In the genomic region with DNA sequence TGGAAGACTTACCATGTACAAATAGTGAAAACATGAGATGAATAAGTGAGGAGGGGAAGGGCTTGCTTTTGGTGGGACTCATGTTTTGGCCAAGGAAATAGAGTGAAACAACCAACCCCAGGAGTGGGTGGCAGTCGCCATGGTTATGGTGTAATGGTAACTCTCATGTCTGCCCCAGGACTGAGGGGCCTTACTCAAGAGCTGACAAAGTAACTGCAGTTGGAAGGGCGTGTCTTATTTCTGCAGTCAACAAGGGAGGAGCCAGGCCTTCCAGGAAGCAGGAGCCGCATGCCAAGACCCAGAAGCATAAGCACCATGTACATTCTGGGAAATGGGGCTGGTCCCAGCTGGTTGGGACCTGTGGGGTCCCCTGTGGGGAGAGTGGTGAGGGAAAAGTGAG, we compare ENCODE assay signal across 19 cellular contexts.
DNase-seq lines count a peak whose midpoint lies in the region; ATAC-seq and TF ChIP-seq lines count a peak whose summit lies in the region.
"Had no signal": no experiment of that assay in that cellular context is flagged by ENCODE, and none has a peak within 500 bp of the region (broad histone marks: within the 10 kb centered on the region; RNA-seq: fewer than 3 reads in every experiment).

No MANE protein-coding gene starts in this region.

- H3K27ac Mint-ChIP-seq in Caco-2 (ENCODE audit: unreplicated experiment): no peak overlapping the region
- H3K27ac Mint-ChIP-seq: activated T-cell treated with anti-CD3 and anti-CD28 coated beads, Interleukin-2, amount 50 U/mL, for 24 hours; nephron progenitor cell; stimulated activated memory B cell treated with anti-CD40 and anti-IgM and Interleukin-4, amounts not matched to agents 10 μg/mL and 1 μg/mL and 100 μg/mL, for 72 hours; T-helper 1 cell treated with Interleukin-12 subunit alpha and Interleukin-12 subunit beta and Interleukin-4 antibody, amounts not matched to agents 30 μg/mL and 1 μg/mL, for 36 hours had no signal

- H3K36me3 ChIP-seq in Caco-2 (ENCODE audit: control insufficient read depth, insufficient read depth, low read length) (no peaks in the 10 kb centered on the region), left lung (no peaks in the 10 kb centered on the region)
- H3K36me3 ChIP-seq: lower lobe of right lung had no signal

- H3K4me1 ChIP-seq in Caco-2 (peaks cover 8% of the 10 kb centered on the region; the same call in 1 of the 2 replicates), left lung (no peaks in the 10 kb centered on the region)
- H3K4me1 ChIP-seq: lower lobe of right lung had no signal

- no peak overlapping the region for H3K27ac ChIP-seq in left lung
- H3K27ac ChIP-seq: KMS-11, lower lobe of right lung had no signal

- H3K27me3 Mint-ChIP-seq in Caco-2 (ENCODE audit: insufficient read depth, unreplicated experiment): no peaks in the 10 kb centered on the region

- H3K4me3 ChIP-seq in Caco-2 (ENCODE audit: low read depth, low read length) (no peak overlapping the region), left lung (no peak overlapping the region)
- H3K4me3 ChIP-seq: lower lobe of right lung had no signal

- H3K36me3 Mint-ChIP-seq in Caco-2 (ENCODE audit: insufficient read depth, unreplicated experiment): no peaks in the 10 kb centered on the region
- H3K36me3 Mint-ChIP-seq: stimulated activated memory B cell treated with anti-CD40 and anti-IgM and Interleukin-4, amounts not matched to agents 10 μg/mL and 1 μg/mL and 100 μg/mL, for 72 hours had no signal

- TF ChIP-seq CTCF in Caco-2 (IDR thresholded peaks at IDR 0.05; ENCODE audit: insufficient read depth in 1 of 2, low read depth in 1 of 2, low read length in 1 of 2, severe bottlenecking in 1 of 2, unreplicated experiment in 1 of 2) (no peak), left lung (IDR thresholded peaks at IDR 0.05) (no peak)

- POLR2A ChIA-PET in Caco-2 (lab: Charles Lee): no interaction called here

- no peaks in the 10 kb centered on the region for H3K9me3 Mint-ChIP-seq in Caco-2 (ENCODE audit: unreplicated experiment)
- H3K9me3 Mint-ChIP-seq: activated T-cell treated with anti-CD3 and anti-CD28 coated beads, Interleukin-2, amount 50 U/mL, for 24 hours; nephron progenitor cell; stimulated activated memory B cell treated with anti-CD40 and anti-IgM and Interleukin-4, amounts not matched to agents 10 μg/mL and 1 μg/mL and 100 μg/mL, for 72 hours; T-helper 1 cell treated with Interleukin-12 subunit alpha and Interleukin-12 subunit beta and Interleukin-4 antibody, amounts not matched to agents 30 μg/mL and 1 μg/mL, for 36 hours had no signal

- peak; percentile 50 for ATAC-seq in esophagus mucosa
- peak; percentile 57 for ATAC-seq in left lung
- no peak for ATAC-seq in GM18873 (IDR thresholded peaks at IDR 0.05; ENCODE audit: low FRiP score, unreplicated experiment)
- ATAC-seq in HG02763 (IDR thresholded peaks at IDR 0.05; ENCODE audit: unreplicated experiment): no peak
- ATAC-seq: sciatic nerve; stimulated activated memory B cell treated with anti-CD40 and anti-IgM and Interleukin-4, amounts not matched to agents 10 μg/mL and 1 μg/mL and 100 μg/mL, for 72 hours had no signal

- CTCF ChIA-PET in Caco-2 (lab: Charles Lee): no interaction called here

- no TSS peak for BruUV-seq in Caco-2 (replicated peaks; lab: Mats Ljungman, UMichigan)

- DNase-seq in Caco-2 (peak; percentile 27 to 48), MV-4-11 (lab: John Stamatoyannopoulos, UW) (peak; percentile 24), left lung (no peak), AG08395 (ENCODE audit: low spot score) (no peak)
- no peak for DNase-seq in activated T-cell treated with anti-CD3 and anti-CD28 coated beads, Interleukin-2, amount 50 U/mL, for 1 hour
- DNase-seq: activated CD4-positive, alpha-beta T cell treated with anti-CD3 and anti-CD28 coated beads for 4 hours; activated T-cell treated with anti-CD3 and anti-CD28 coated beads, Interleukin-2, amount 50 U/mL, for 24 hours; COR-L47; lower lobe of right lung; NCI-H187; NCI-H526 treated with DMSO at 0.1 percent for 48 hours; nephron progenitor cell had no signal

- no peak overlapping the region for H3K4me3 Mint-ChIP-seq in Caco-2 (ENCODE audit: unreplicated experiment)
- H3K4me3 Mint-ChIP-seq: activated T-cell treated with anti-CD3 and anti-CD28 coated beads, Interleukin-2, amount 50 U/mL, for 24 hours; nephron progenitor cell; stimulated activated memory B cell treated with anti-CD40 and anti-IgM and Interleukin-4, amounts not matched to agents 10 μg/mL and 1 μg/mL and 100 μg/mL, for 72 hours; T-helper 1 cell treated with Interleukin-12 subunit alpha and Interleukin-12 subunit beta and Interleukin-4 antibody, amounts not matched to agents 30 μg/mL and 1 μg/mL, for 36 hours had no signal

- H3K4me1 Mint-ChIP-seq in Caco-2 (ENCODE audit: low read depth, unreplicated experiment): no peaks in the 10 kb centered on the region

- H3K9me3 ChIP-seq in Caco-2: no peaks in the 10 kb centered on the region
- H3K9me3 ChIP-seq in left lung: no peaks in the 10 kb centered on the region
- H3K9me3 ChIP-seq: lower lobe of right lung had no signal

- intact Hi-C loops in Caco-2 (cut with micrococcal nuclease; ENCODE audit: unreplicated experiment): no loop called here
- intact Hi-C loops in left lung (cut with DNase I): no loop called here

- no peaks in the 10 kb centered on the region for H3K27me3 ChIP-seq in Caco-2 (replicated peaks; ENCODE audit: control insufficient read depth, insufficient read depth, low read length)
- H3K27me3 ChIP-seq in left lung: no peaks in the 10 kb centered on the region

Comparison
In these comparisons a context has a peak if more than half of its experiments do, and no peak if none do; other contexts are left out.
1. DNase-seq: peak in Caco-2 (2 of 2) and MV-4-11 (single experiment); none in left lung (0 of 2), activated T-cell treated with anti-CD3 and anti-CD28 coated beads, Interleukin-2, amount 50 U/mL, for 1 hour (single experiment) and AG08395 (single experiment).
2. ATAC-seq: peak in esophagus mucosa (single experiment) and left lung (single experiment); none in GM18873 (single experiment) and HG02763 (single experiment).